Comparison of ENCODE assay signal across 8 cellular contexts in genomic region chr11:33936745-33937612, GRCh38. TPM values are rescaled to one million over a fixed set of nuclear protein-coding genes. Genes with fewer than 3 reads are reported as not detected.
DNase-seq lines count a peak whose midpoint lies in the region; ATAC-seq and TF ChIP-seq lines count a peak whose summit lies in the region.

No MANE protein-coding gene starts in this region.

- no peak for ATAC-seq in GM18505 (IDR thresholded peaks at IDR 0.05; ENCODE audit: unreplicated experiment)
- ATAC-seq in GM18870 (IDR thresholded peaks at IDR 0.05; ENCODE audit: unreplicated experiment) = no peak

- 16 to 30% (median 22%) methylated on average over 14 of the region's 14 CpGs for WGBS in stomach, 5 donors

- DNase-seq in HUDEP-2 (lab: John Stamatoyannopoulos, UW; ENCODE audit: unreplicated experiment in 76 of 76) (peak in 57 of 76 experiments; percentile 5 to 65 (median 37)), adipocyte (ENCODE audit: low read depth) (peak; percentile 52), iris pigment epithelial cell (ENCODE audit: low read depth) (peak; percentile 84), stomach (no peak), NCI-H526 treated with DMSO at 0.1 percent for 48 hours (lab: John Stamatoyannopoulos, UW) (no peak)

- H3K27me3 ChIP-seq in adipocyte (replicated peaks; ENCODE audit: control insufficient read depth, insufficient read depth, low read length) (peaks cover 59% of the 10 kb centered on the region), subcutaneous abdominal adipose tissue (ENCODE audit: control insufficient read depth in 5 of 5, insufficient read depth in 4 of 5, low read length in 5 of 5) (no peaks in the 10 kb centered on the region), stomach (no peaks in the 10 kb centered on the region)

- H3K27ac ChIP-seq in subcutaneous abdominal adipose tissue (ENCODE audit: low read depth, low read length) (peak overlapping the region; percentile 39), stomach (peak overlapping the region in 2 of 5 donors; percentile 7 to 53)

- no peak for TF ChIP-seq EP300 in stomach (IDR thresholded peaks at IDR 0.05)

- intact Hi-C loops in stomach (cut with DNase I; ENCODE audit: low total_unique reads) = no loop called here

- H3K4me3 ChIP-seq in adipocyte (ENCODE audit: low read length) (peak overlapping the region; percentile 17), subcutaneous abdominal adipose tissue (ENCODE audit: low read depth in 1 of 5, low read length in 5 of 5) (no peak overlapping the region), stomach (no peak overlapping the region)

- no peak for TF ChIP-seq POLR2A in GM18505 (IDR thresholded peaks at IDR 0.05; ENCODE audit: borderline replicate concordance, extremely low read depth, insufficient read depth, insufficient read length)
- no peak for TF ChIP-seq POLR2A in stomach (IDR thresholded peaks at IDR 0.05)

- no peak for TF ChIP-seq CTCF in stomach (IDR thresholded peaks at IDR 0.05)

- H3K4me1 ChIP-seq in adipocyte (ENCODE audit: control insufficient read depth, insufficient read depth, low read length) (peaks cover 20% of the 10 kb centered on the region), subcutaneous abdominal adipose tissue (ENCODE audit: control insufficient read depth in 5 of 5, insufficient read depth in 5 of 5, low read length in 5 of 5) (peaks cover 7 to 70% (median 31%) of the 10 kb centered on the region in 5 donors), stomach (peaks cover 0 to 12% (median 6%) of the 10 kb centered on the region in 4 donors)

- H3K9ac ChIP-seq in adipocyte (ENCODE audit: low read length) = no peak overlapping the region
- H3K9ac ChIP-seq in subcutaneous abdominal adipose tissue (ENCODE audit: low read length in 5 of 5) = peak overlapping the region in 1 of 5 donors; percentile 21

- H3K9me3 ChIP-seq in adipocyte (ENCODE audit: control insufficient read depth, low read length) = peaks cover 8% of the 10 kb centered on the region
- H3K9me3 ChIP-seq in subcutaneous abdominal adipose tissue (ENCODE audit: control insufficient read depth in 5 of 5, low read length in 5 of 5) = peaks cover 0 to under 1% (median 0%) of the 10 kb centered on the region in 5 donors
- peaks cover 0 to 1% (median under 1%) of the 10 kb centered on the region in 4 donors for H3K9me3 ChIP-seq in stomach

- H3K36me3 ChIP-seq in adipocyte (ENCODE audit: control insufficient read depth, insufficient read depth, low read length, severe bottlenecking) = no peaks in the 10 kb centered on the region
- H3K36me3 ChIP-seq in subcutaneous abdominal adipose tissue (ENCODE audit: control insufficient read depth in 5 of 5, insufficient read depth in 5 of 5, low read length in 5 of 5) = no peaks in the 10 kb centered on the region
- H3K36me3 ChIP-seq in stomach = no peaks in the 10 kb centered on the region

RNA-seq across cellular contexts. Expression of gene LMO2, which starts 45.1 kb away (rescaled TPM):
- 10 to 100 TPM in 3 of 5 donors, 1 to 10 TPM in 1, not detected in 1; 9.6 to 54.7 (median 12.3) TPM for total RNA-seq in stomach
- 10 to 100 TPM in 2 of 3 donors, 1 to 10 TPM in 1; 9.1 to 12.7 (median 11.5) TPM for polyA plus RNA-seq in stomach

Comparison
In these comparisons a context has a peak if more than half of its experiments do, and no peak if none do; other contexts are left out.
1. DNase-seq: peak in HUDEP-2 (57 of 76), adipocyte (single experiment) and iris pigment epithelial cell (single experiment); none in stomach (single experiment) and NCI-H526 treated with DMSO at 0.1 percent for 48 hours (single experiment).